In the genomic region with DNA sequence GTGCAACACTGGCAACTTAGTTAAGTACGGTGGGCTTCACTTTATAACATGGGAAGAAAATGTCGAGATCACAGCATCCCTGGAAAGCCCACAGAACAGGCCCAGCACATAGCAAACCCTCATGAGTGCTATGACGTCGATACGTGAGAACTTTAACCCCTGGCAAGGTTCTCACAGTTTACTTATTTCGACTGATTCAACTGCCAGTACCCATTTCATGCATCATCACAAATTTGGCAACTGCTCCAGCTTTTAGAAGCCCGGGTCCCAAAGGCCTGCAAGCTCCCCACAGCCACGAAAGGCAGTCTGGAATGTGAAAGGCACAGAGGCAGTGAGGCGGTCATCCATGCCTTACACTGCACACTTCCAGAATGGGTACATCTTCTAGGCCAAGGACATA, we compare ENCODE assay signal across 25 cellular contexts. TPM values are rescaled to one million over a fixed set of nuclear protein-coding genes. Genes with fewer than 3 reads are reported as not detected.
DNase-seq lines count a peak whose midpoint lies in the region; ATAC-seq, FAIRE-seq and TF ChIP-seq lines count a peak whose summit lies in the region.
"Had no signal": no experiment of that assay in that cellular context is flagged by ENCODE, and none has a peak within 500 bp of the region (broad histone marks: within the 10 kb centered on the region; RNA-seq: fewer than 3 reads in every experiment).

No MANE protein-coding gene starts in this region.

- no peaks in the 10 kb centered on the region for H3K27me3 ChIP-seq in osteoblast (ENCODE audit: insufficient read depth, low read length)
- H3K27me3 ChIP-seq in upper lobe of right lung = no peaks in the 10 kb centered on the region
- H3K27me3 ChIP-seq: adrenal gland, gastrocnemius medialis, tibial artery had no signal

- H3K4me2 ChIP-seq in A549 = peak overlapping the region; percentile 49
- H3K4me2 ChIP-seq in osteoblast (ENCODE audit: insufficient read depth, low read length) = no peak overlapping the region

- H3K9me3 ChIP-seq in A549 (no peaks in the 10 kb centered on the region), osteoblast (ENCODE audit: low read depth, low read length) (no peaks in the 10 kb centered on the region), upper lobe of right lung (no peaks in the 10 kb centered on the region)
- H3K9me3 ChIP-seq: adrenal gland, gastrocnemius medialis, tibial artery had no signal

- WGBS in A549 (ENCODE audit: missing lambda C conversion rate) = 37% methylated on average over 9 of the region's 9 CpGs

- H3K36me3 ChIP-seq in osteoblast (ENCODE audit: insufficient read depth, low read length) (peaks cover 6% of the 10 kb centered on the region), upper lobe of right lung (peaks cover 34% of the 10 kb centered on the region)
- H3K36me3 ChIP-seq: adrenal gland had no signal

- no peak overlapping the region for H2AFZ ChIP-seq in osteoblast (ENCODE audit: low read length)

- POLR2A ChIA-PET in A549 (lab: Yijun Ruan, JAX) = no interaction called here

- FAIRE-seq in A549 (lab: Jason Lieb, UNC) = no peak
- FAIRE-seq: D721Med, GM18507, keratinocyte had no signal

- TF ChIP-seq RAD21 in A549 (conservative IDR thresholded peaks at IDR 0.05 in 1 of 2, IDR thresholded peaks at IDR 0.05 in 1 of 2) = no peak

- TF ChIP-seq CTCF in A549 (IDR thresholded peaks at IDR 0.05) (no peak), choroid plexus epithelial cell (conservative IDR thresholded peaks at IDR 0.05; ENCODE audit: low read depth, low read length) (no peak), osteoblast (IDR thresholded peaks at IDR 0.05; ENCODE audit: extremely low read depth, low read depth, low read length) (no peak), upper lobe of right lung (IDR thresholded peaks at IDR 0.05) (no peak)

- ATAC-seq in A549 (peak in 1 of 2 experiments; percentile 58; a peak in 4 of 6 replicates), GM19467 (IDR thresholded peaks at IDR 0.05; ENCODE audit: unreplicated experiment) (no peak), upper lobe of right lung (no peak), GM18861 (IDR thresholded peaks at IDR 0.05; ENCODE audit: unreplicated experiment) (no peak)
- ATAC-seq: gastrocnemius medialis, SK-N-SH treated with all-trans-retinoic acid at 6 μM for 48 hours had no signal

- H3K4me1 ChIP-seq in A549 (peaks cover 73% of the 10 kb centered on the region), osteoblast (ENCODE audit: insufficient read depth, low read length) (peaks cover 15% of the 10 kb centered on the region), upper lobe of right lung (peaks cover 11% of the 10 kb centered on the region)

- DNase-seq in A549 (ENCODE audit: low read depth in 1 of 2, low spot score in 1 of 2) (peak in 1 of 2 experiments; percentile 59), NCI-H446 (lab: John Stamatoyannopoulos, UW) (peak; percentile 29 to 63), choroid plexus epithelial cell (ENCODE audit: low read depth) (peak; percentile 55), osteoblast (ENCODE audit: insufficient read length, low spot score, missing footprints) (peak; percentile 73), upper lobe of right lung (no peak)
- DNase-seq in effector CD8-positive, alpha-beta T cell (lab: John Stamatoyannopoulos, UW) = no peak
- DNase-seq: activated CD4-positive, alpha-beta T cell treated with anti-CD3 and anti-CD28 coated beads, Interleukin-2, amount 50 U/mL, for 4 hours; activated gamma-delta T cell; adrenal gland; gastrocnemius medialis; H9; mammary epithelial cell; NCI-H1417 treated with DMSO at 0.1 percent for 48 hours; NCI-H2107; NCI-H510A; stimulated activated CD4-positive, alpha-beta T cell treated with anti-CD3 and anti-CD28 coated beads, Interleukin-2, amount 100 ng/mL, for 48 hours; stimulated activated naive CD4-positive, alpha-beta T cell had no signal

- TF ChIP-seq EP300 in A549 (IDR thresholded peaks at IDR 0.05) = peak in 1 of 2 experiments; percentile 29; a peak in 1 of 5 replicates

- H3K79me2 ChIP-seq in osteoblast (ENCODE audit: insufficient read depth, low read length) = no peaks in the 10 kb centered on the region

- no peaks in the 10 kb centered on the region for H4K20me1 ChIP-seq in osteoblast (ENCODE audit: insufficient read depth, low read length)

- intact Hi-C loops in upper lobe of right lung (cut with DNase I) = no loop called here

- H3K27ac ChIP-seq in A549 (peak overlapping the region; percentile 48 to 71), osteoblast (ENCODE audit: low read depth, low read length) (peak overlapping the region; percentile 66), upper lobe of right lung (no peak overlapping the region)
- H3K27ac ChIP-seq: adrenal gland, C4-2B had no signal

- CTCF ChIA-PET in A549 (lab: Yijun Ruan, JAX) = no interaction called here

- H3K4me3 ChIP-seq in A549 (no peak overlapping the region), choroid plexus epithelial cell (ENCODE audit: low read depth, low read length) (no peak overlapping the region), osteoblast (ENCODE audit: insufficient read depth, low read length) (no peak overlapping the region), upper lobe of right lung (no peak overlapping the region)
- H3K4me3 ChIP-seq: adrenal gland, gastrocnemius medialis, tibial artery had no signal

- TF ChIP-seq POLR2A in A549 (IDR thresholded peaks at IDR 0.05; ENCODE audit: low read length) = no peak

TF ChIP-seq in A549, 52 proteins besides CTCF, POLR2A, EP300 and RAD21:
- TF ChIP-seq, protein P1, sequence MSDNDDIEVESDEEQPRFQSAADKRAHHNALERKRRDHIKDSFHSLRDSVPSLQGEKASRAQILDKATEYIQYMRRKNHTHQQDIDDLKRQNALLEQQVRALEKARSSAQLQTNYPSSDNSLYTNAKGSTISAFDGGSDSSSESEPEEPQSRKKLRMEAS (IDR thresholded peaks at IDR 0.05) = no peak
- TF ChIP-seq NPAS2 (CRISPR knock-in tag; IDR thresholded peaks at IDR 0.05; ENCODE audit: borderline replicate concordance) (no peak), ZNF302 (CRISPR knock-in tag; IDR thresholded peaks at IDR 0.05) (no peak), FOSB (CRISPR knock-in tag; IDR thresholded peaks at IDR 0.05) (no peak), KDM1A (IDR thresholded peaks at IDR 0.05; ENCODE audit: low read depth) (no peak), SMC3 (IDR thresholded peaks at IDR 0.05) (no peak), ZSCAN20 (CRISPR knock-in tag; IDR thresholded peaks at IDR 0.05) (no peak), RFX5 (IDR thresholded peaks at IDR 0.05) (no peak), TP53 (CRISPR knock-in tag; IDR thresholded peaks at IDR 0.05) (no peak), HDAC2 (IDR thresholded peaks at IDR 0.05) (no peak)
- TF ChIP-seq, protein P2, sequence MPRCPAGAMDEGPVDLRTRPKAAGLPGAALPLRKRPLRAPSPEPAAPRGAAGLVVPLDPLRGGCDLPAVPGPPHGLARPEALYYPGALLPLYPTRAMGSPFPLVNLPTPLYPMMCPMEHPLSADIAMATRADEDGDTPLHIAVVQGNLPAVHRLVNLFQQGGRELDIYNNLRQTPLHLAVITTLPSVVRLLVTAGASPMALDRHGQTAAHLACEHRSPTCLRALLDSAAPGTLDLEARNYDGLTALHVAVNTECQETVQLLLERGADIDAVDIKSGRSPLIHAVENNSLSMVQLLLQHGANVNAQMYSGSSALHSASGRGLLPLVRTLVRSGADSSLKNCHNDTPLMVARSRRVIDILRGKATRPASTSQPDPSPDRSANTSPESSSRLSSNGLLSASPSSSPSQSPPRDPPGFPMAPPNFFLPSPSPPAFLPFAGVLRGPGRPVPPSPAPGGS (IDR thresholded peaks at IDR 0.05) = no peak
- TF ChIP-seq, protein P3, sequence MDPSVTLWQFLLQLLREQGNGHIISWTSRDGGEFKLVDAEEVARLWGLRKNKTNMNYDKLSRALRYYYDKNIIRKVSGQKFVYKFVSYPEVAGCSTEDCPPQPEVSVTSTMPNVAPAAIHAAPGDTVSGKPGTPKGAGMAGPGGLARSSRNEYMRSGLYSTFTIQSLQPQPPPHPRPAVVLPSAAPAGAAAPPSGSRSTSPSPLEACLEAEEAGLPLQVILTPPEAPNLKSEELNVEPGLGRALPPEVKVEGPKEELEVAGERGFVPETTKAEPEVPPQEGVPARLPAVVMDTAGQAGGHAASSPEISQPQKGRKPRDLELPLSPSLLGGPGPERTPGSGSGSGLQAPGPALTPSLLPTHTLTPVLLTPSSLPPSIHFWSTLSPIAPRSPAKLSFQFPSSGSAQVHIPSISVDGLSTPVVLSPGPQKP (IDR thresholded peaks at IDR 0.05; ENCODE audit: low read depth, low read length) = no peak

RNA-seq across cellular contexts. Expression of a gene that starts 41.2 kb away (rescaled TPM):
- polyA plus RNA-seq in A549 (2011; rRNA removed) = 7.9 and 9.6 TPM in 2 replicates
- polyA plus RNA-seq in A549 (2012; cell fraction: cytosol; rRNA removed) = 3.5 and 4.7 TPM in 2 replicates
- 2.5 and 3.3 TPM in 2 replicates for polyA plus RNA-seq in A549 (2012; cell fraction: nucleus; rRNA removed)
- 4.9 to 5.8 TPM (median 5.0 TPM) in 3 replicates for polyA plus RNA-seq in A549 (2017; fragmentation: RNase III; extraction: RNeasy Plus Mini Kit Qiagen cat#74134 plus additional on column Dnase treatment)
- polyA minus RNA-seq in A549 (2011; rRNA and poly(A)+ RNA removed) = 24.9 and 28.2 TPM in 2 replicates
- 61.2 and 64.5 TPM in 2 replicates for total RNA-seq in osteoblast
- 49.1 TPM for total RNA-seq in upper lobe of right lung

Comparison
In these comparisons a context has a peak if more than half of its experiments do, and no peak if none do; other contexts are left out.
1. DNase-seq: peak in NCI-H446 (2 of 2), choroid plexus epithelial cell (single experiment) and osteoblast (single experiment); none in upper lobe of right lung (single experiment) and effector CD8-positive, alpha-beta T cell (single experiment).